ENCODE assay signal across 1 cellular context in the genomic region with DNA sequence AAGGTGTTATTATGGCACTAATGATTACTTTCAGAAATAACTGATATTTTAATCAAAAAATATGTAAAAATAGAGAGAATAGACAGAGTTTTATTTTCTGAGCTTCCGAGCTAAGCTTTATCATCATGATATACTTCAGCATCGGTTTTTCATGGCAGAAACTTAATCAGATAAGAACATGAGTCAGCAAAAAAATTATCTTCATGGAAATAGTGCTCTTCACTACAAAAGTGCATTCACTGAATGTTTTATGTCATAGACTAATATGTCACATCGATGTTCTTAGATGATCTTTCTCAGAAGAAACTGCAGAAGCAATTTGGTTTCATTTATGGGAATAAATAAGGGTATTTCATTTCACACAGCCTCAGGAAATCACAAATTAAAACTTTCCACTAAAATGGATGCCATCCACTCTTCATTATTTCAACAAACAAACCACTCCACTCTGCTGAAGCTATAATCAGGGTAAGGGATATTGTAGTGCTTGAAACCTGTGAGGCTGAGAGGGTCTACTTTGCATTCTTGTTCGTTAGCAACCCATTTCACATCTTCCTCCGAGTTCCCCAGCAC.
TF ChIP-seq lines count a peak whose summit lies in the region.

No MANE protein-coding gene starts in this region.

TF ChIP-seq in GM23338, 12 proteins besides CTCF, POLR2A, EP300 and RAD21 (continued from another document):
- TF ChIP-seq, protein P1, sequence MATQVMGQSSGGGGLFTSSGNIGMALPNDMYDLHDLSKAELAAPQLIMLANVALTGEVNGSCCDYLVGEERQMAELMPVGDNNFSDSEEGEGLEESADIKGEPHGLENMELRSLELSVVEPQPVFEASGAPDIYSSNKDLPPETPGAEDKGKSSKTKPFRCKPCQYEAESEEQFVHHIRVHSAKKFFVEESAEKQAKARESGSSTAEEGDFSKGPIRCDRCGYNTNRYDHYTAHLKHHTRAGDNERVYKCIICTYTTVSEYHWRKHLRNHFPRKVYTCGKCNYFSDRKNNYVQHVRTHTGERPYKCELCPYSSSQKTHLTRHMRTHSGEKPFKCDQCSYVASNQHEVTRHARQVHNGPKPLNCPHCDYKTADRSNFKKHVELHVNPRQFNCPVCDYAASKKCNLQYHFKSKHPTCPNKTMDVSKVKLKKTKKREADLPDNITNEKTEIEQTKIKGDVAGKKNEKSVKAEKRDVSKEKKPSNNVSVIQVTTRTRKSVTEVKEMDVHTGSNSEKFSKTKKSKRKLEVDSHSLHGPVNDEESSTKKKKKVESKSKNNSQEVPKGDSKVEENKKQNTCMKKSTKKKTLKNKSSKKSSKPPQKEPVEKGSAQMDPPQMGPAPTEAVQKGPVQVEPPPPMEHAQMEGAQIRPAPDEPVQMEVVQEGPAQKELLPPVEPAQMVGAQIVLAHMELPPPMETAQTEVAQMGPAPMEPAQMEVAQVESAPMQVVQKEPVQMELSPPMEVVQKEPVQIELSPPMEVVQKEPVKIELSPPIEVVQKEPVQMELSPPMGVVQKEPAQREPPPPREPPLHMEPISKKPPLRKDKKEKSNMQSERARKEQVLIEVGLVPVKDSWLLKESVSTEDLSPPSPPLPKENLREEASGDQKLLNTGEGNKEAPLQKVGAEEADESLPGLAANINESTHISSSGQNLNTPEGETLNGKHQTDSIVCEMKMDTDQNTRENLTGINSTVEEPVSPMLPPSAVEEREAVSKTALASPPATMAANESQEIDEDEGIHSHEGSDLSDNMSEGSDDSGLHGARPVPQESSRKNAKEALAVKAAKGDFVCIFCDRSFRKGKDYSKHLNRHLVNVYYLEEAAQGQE (IDR thresholded peaks at IDR 0.05; ENCODE audit: unreplicated experiment), result no peak
